Comparison of ENCODE assay signal across 8 cellular contexts in genomic region chr4:81040175-81040659, GRCh38. TPM values are rescaled to one million over a fixed set of nuclear protein-coding genes. Genes with fewer than 3 reads are reported as not detected.
A peak's percentile ranks its signal among the peaks of the same experiment; 100 is the strongest.
DNase-seq lines count a peak whose midpoint lies in the region; ATAC-seq and TF ChIP-seq lines count a peak whose summit lies in the region.

No MANE protein-coding gene starts in this region.

- no peak overlapping the region for H3K27ac Mint-ChIP-seq in activated CD8-positive, alpha-beta memory T cell treated with anti-CD3 and anti-CD28 coated beads, Interleukin-2, amount 10 ng/mL, durations not matched to agents 7 days and 5 days

- H3K9me3 Mint-ChIP-seq in activated CD8-positive, alpha-beta memory T cell treated with anti-CD3 and anti-CD28 coated beads, Interleukin-2, amount 10 ng/mL, durations not matched to agents 7 days and 5 days (ENCODE audit: low read depth), result no peaks in the 10 kb centered on the region

- H3K27ac ChIP-seq in brain microvascular endothelial cell, result no peak overlapping the region

- DNase-seq in COLO829 (ENCODE audit: low spot score), result peak; percentile 50
- DNase-seq in NCI-H1694 (lab: John Stamatoyannopoulos, UW), result peak; percentile 55
- DNase-seq in brain microvascular endothelial cell, result peak; percentile 24
- peak; percentile 71 for DNase-seq in medulla oblongata (ENCODE audit: extremely low spot score)
- DNase-seq in stimulated activated CD4-positive, alpha-beta T cell treated with anti-CD3 and anti-CD28 coated beads, Interleukin-2, amount 100 ng/mL, for 48 hours, result no peak
- no peak for DNase-seq in activated T-cell treated with anti-CD3 and anti-CD28 coated beads for 4 hours
- DNase-seq in activated CD8-positive, alpha-beta memory T cell treated with anti-CD3 and anti-CD28 coated beads, Interleukin-2, amount 10 ng/mL, durations not matched to agents 7 days and 5 days, result no peak

- no peaks in the 10 kb centered on the region for H3K36me3 ChIP-seq in brain microvascular endothelial cell (replicated peaks)

- no peak overlapping the region for H3K4me3 Mint-ChIP-seq in activated CD8-positive, alpha-beta memory T cell treated with anti-CD3 and anti-CD28 coated beads, Interleukin-2, amount 10 ng/mL, durations not matched to agents 7 days and 5 days

- in situ Hi-C loops in brain microvascular endothelial cell (cut with HindIII; ENCODE audit: low pct_ligation_motif_present, low sequenced_read_pairs), result no loop called here

- peak; percentile 64 for TF ChIP-seq CTCF in brain microvascular endothelial cell (IDR thresholded peaks at IDR 0.05; ENCODE audit: low read depth, low read length, missing control alignments)

- H3K4me1 Mint-ChIP-seq in activated CD8-positive, alpha-beta memory T cell treated with anti-CD3 and anti-CD28 coated beads, Interleukin-2, amount 10 ng/mL, durations not matched to agents 7 days and 5 days, result no peaks in the 10 kb centered on the region

- peak; percentile 52 for ATAC-seq in GM18870 (IDR thresholded peaks at IDR 0.05; ENCODE audit: unreplicated experiment)
- ATAC-seq in activated CD8-positive, alpha-beta memory T cell treated with anti-CD3 and anti-CD28 coated beads, Interleukin-2, amount 10 ng/mL, durations not matched to agents 7 days and 5 days, result no peak

- peaks cover 32% of the 10 kb centered on the region for H3K27me3 Mint-ChIP-seq in activated CD8-positive, alpha-beta memory T cell treated with anti-CD3 and anti-CD28 coated beads, Interleukin-2, amount 10 ng/mL, durations not matched to agents 7 days and 5 days

- no peaks in the 10 kb centered on the region for H3K36me3 Mint-ChIP-seq in activated CD8-positive, alpha-beta memory T cell treated with anti-CD3 and anti-CD28 coated beads, Interleukin-2, amount 10 ng/mL, durations not matched to agents 7 days and 5 days

- H3K4me3 ChIP-seq in brain microvascular endothelial cell (ENCODE audit: low read depth, low read length), result no peak overlapping the region

- CTCF ChIA-PET in activated CD8-positive, alpha-beta memory T cell treated with anti-CD3 and anti-CD28 coated beads, Interleukin-2, amount 10 ng/mL, durations not matched to agents 7 days and 5 days (lab: Charles Lee), result interaction anchor here (0.9 to 1.8 kb wide), 10 partner anchors 9 to 677 kb away, joined by 3 to 15 read pairs (median 5); no protein-coding TSS in a partner anchor

- H3K27me3 ChIP-seq in brain microvascular endothelial cell (replicated peaks), result peaks cover 3% of the 10 kb centered on the region

RNA-seq across cellular contexts. Expression of gene BMP3, which starts 9.7 kb away (rescaled TPM):
- not detected for total RNA-seq in activated CD8-positive, alpha-beta memory T cell treated with anti-CD3 and anti-CD28 coated beads, Interleukin-2, amount 10 ng/mL, durations not matched to agents 7 days and 5 days

Comparison
In these comparisons a context has a peak if more than half of its experiments do, and no peak if none do; other contexts are left out.
1. DNase-seq: peak in COLO829 (single experiment), NCI-H1694 (single experiment), brain microvascular endothelial cell (single experiment) and medulla oblongata (single experiment); none in stimulated activated CD4-positive, alpha-beta T cell treated with anti-CD3 and anti-CD28 coated beads, Interleukin-2, amount 100 ng/mL, for 48 hours (0 of 2), activated T-cell treated with anti-CD3 and anti-CD28 coated beads for 4 hours (single experiment) and activated CD8-positive, alpha-beta memory T cell treated with anti-CD3 and anti-CD28 coated beads, Interleukin-2, amount 10 ng/mL, durations not matched to agents 7 days and 5 days (single experiment).